15 cellular contexts compared by ENCODE assay signal in genomic region chr4:766559-767283, GRCh38. TPM values are rescaled to one million over a fixed set of nuclear protein-coding genes. Genes with fewer than 3 reads are reported as not detected.
DNase-seq lines count a peak whose midpoint lies in the region; ATAC-seq lines count a peak whose summit lies in the region.
"Had no signal": no experiment of that assay in that cellular context is flagged by ENCODE, and none has a peak within 500 bp of the region (broad histone marks: within the 10 kb centered on the region; RNA-seq: fewer than 3 reads in every experiment).

No MANE protein-coding gene starts in this region.

- H3K79me1 ChIP-seq in neuronal stem cell (ENCODE audit: low read depth, low read length), result peaks cover 4% of the 10 kb centered on the region

- no peak overlapping the region for H4K91ac ChIP-seq in neuronal stem cell (ENCODE audit: low read depth, low read length, poor library complexity)

- H2BK15ac ChIP-seq in neuronal stem cell (ENCODE audit: low read length), result no peak overlapping the region

- H3K23ac ChIP-seq in neuronal stem cell (ENCODE audit: low read depth, low read length, poor library complexity), result peak overlapping the region; percentile 96

- H3K9me3 ChIP-seq in T-helper 17 cell (ENCODE audit: control insufficient read depth, low read length, poor library complexity, severe bottlenecking), result no peaks in the 10 kb centered on the region
- peaks cover 21 to 48% of the 10 kb centered on the region in 2 donors for H3K9me3 ChIP-seq in neuronal stem cell (replicated peaks in 1 of 2; ENCODE audit: control insufficient read depth in 2 of 2, insufficient read depth in 1 of 2, low read depth in 1 of 2, low read length in 2 of 2)
- H3K9me3 ChIP-seq: psoas muscle had no signal

- peaks cover 22% of the 10 kb centered on the region for H3K4me1 Mint-ChIP-seq in activated CD8-positive, alpha-beta memory T cell treated with anti-CD3 and anti-CD28 coated beads, Interleukin-2, amount 10 ng/mL, durations not matched to agents 7 days and 5 days
- peaks cover 21% of the 10 kb centered on the region for H3K4me1 Mint-ChIP-seq in T-helper 17 cell

- WGBS in neuronal stem cell (ENCODE audit: extremely low coverage in 2 of 2, insufficient read length in 2 of 2, insufficient replicate concordance in 1 of 2), 2 donors, result no CpG with 5 or more reads among the region's 21 CpGs

- H3K4ac ChIP-seq in neuronal stem cell (ENCODE audit: low read length), result no peak overlapping the region

- no peak overlapping the region for H2BK5ac ChIP-seq in neuronal stem cell (ENCODE audit: low read length)

- H3K27me3 Mint-ChIP-seq in activated CD8-positive, alpha-beta memory T cell treated with anti-CD3 and anti-CD28 coated beads, Interleukin-2, amount 10 ng/mL, durations not matched to agents 7 days and 5 days, result no peaks in the 10 kb centered on the region
- no peaks in the 10 kb centered on the region for H3K27me3 Mint-ChIP-seq in T-helper 17 cell
- H3K27me3 Mint-ChIP-seq: memory B cell; stimulated activated naive B cell treated with anti-CD40 and anti-IgM and Interleukin-4, amounts not matched to agents 10 μg/mL and 1 μg/mL and 100 μg/mL, for 72 hours had no signal

- no peak overlapping the region for H2BK120ac ChIP-seq in neuronal stem cell (ENCODE audit: low read depth, low read length)

- no peak overlapping the region for H3K4me2 ChIP-seq in neuronal stem cell (ENCODE audit: insufficient read depth, low read length, poor library complexity, severe bottlenecking)

- no peaks in the 10 kb centered on the region for H3K27me3 ChIP-seq in neuronal stem cell (ENCODE audit: control insufficient read depth in 3 of 3, insufficient read depth in 3 of 3, low read depth in 1 of 3, low read length in 3 of 3)
- H3K27me3 ChIP-seq: ascending aorta had no signal

- H3K9ac ChIP-seq in neuronal stem cell (ENCODE audit: low read depth, low read length, poor library complexity), result no peak overlapping the region

- H3K14ac ChIP-seq in neuronal stem cell (ENCODE audit: low read length), result no peak overlapping the region

- H3K27ac Mint-ChIP-seq in activated CD8-positive, alpha-beta memory T cell treated with anti-CD3 and anti-CD28 coated beads, Interleukin-2, amount 10 ng/mL, durations not matched to agents 7 days and 5 days, result peak overlapping the region; percentile 36
- H3K27ac Mint-ChIP-seq in T-helper 17 cell, result peak overlapping the region; percentile 60
- H3K27ac Mint-ChIP-seq: memory B cell had no signal

- peaks cover 0 to 2% of the 10 kb centered on the region in 2 donors for H3K4me1 ChIP-seq in neuronal stem cell (ENCODE audit: control insufficient read depth in 2 of 2, insufficient read depth in 1 of 2, low read depth in 1 of 2, low read length in 2 of 2)
- H3K4me1 ChIP-seq: ascending aorta, psoas muscle had no signal

- no peak overlapping the region for H3K27ac ChIP-seq in neuronal stem cell (replicated peaks; ENCODE audit: low read length)
- H3K27ac ChIP-seq: ascending aorta, psoas muscle had no signal

- H3K4me3 ChIP-seq in neuronal stem cell (ENCODE audit: low read length in 2 of 2), result no peak overlapping the region
- H3K4me3 ChIP-seq: ascending aorta, psoas muscle had no signal

- no peak for ATAC-seq in activated CD8-positive, alpha-beta memory T cell treated with anti-CD3 and anti-CD28 coated beads, Interleukin-2, amount 10 ng/mL, durations not matched to agents 7 days and 5 days
- ATAC-seq in T-helper 17 cell (no peak), esophagus mucosa (peak; percentile 24), HG03571 (IDR thresholded peaks at IDR 0.05; ENCODE audit: unreplicated experiment) (no peak), GM19328 (IDR thresholded peaks at IDR 0.05; ENCODE audit: unreplicated experiment) (no peak)
- ATAC-seq: stimulated activated naive B cell treated with anti-CD40 and anti-IgM and Interleukin-4, amounts not matched to agents 10 μg/mL and 1 μg/mL and 100 μg/mL, for 72 hours had no signal

- no peak overlapping the region for H2AFZ ChIP-seq in neuronal stem cell (ENCODE audit: low read length)

- CTCF ChIA-PET in activated CD8-positive, alpha-beta memory T cell treated with anti-CD3 and anti-CD28 coated beads, Interleukin-2, amount 10 ng/mL, durations not matched to agents 7 days and 5 days (lab: Charles Lee), result interaction anchor here (1.4 to 1.5 kb wide), 2 partner anchors 24 to 221 kb away, joined by 3 to 7 read pairs; no protein-coding TSS in a partner anchor

- H2AK5ac ChIP-seq in neuronal stem cell (ENCODE audit: low read depth, low read length), result no peak overlapping the region

- H2BK12ac ChIP-seq in neuronal stem cell (ENCODE audit: low read length), result no peak overlapping the region

- no peak overlapping the region for H4K8ac ChIP-seq in neuronal stem cell (ENCODE audit: low read depth, low read length)

- H3K9me3 Mint-ChIP-seq in activated CD8-positive, alpha-beta memory T cell treated with anti-CD3 and anti-CD28 coated beads, Interleukin-2, amount 10 ng/mL, durations not matched to agents 7 days and 5 days (ENCODE audit: low read depth), result no peaks in the 10 kb centered on the region
- H3K9me3 Mint-ChIP-seq: memory B cell; stimulated activated naive B cell treated with anti-CD40 and anti-IgM and Interleukin-4, amounts not matched to agents 10 μg/mL and 1 μg/mL and 100 μg/mL, for 72 hours had no signal

- H3K36me3 Mint-ChIP-seq in activated CD8-positive, alpha-beta memory T cell treated with anti-CD3 and anti-CD28 coated beads, Interleukin-2, amount 10 ng/mL, durations not matched to agents 7 days and 5 days, result peaks cover 49% of the 10 kb centered on the region
- H3K36me3 Mint-ChIP-seq in T-helper 17 cell (ENCODE audit: low read depth), result no peaks in the 10 kb centered on the region

- H3K4me3 Mint-ChIP-seq in activated CD8-positive, alpha-beta memory T cell treated with anti-CD3 and anti-CD28 coated beads, Interleukin-2, amount 10 ng/mL, durations not matched to agents 7 days and 5 days, result no peak overlapping the region
- no peak overlapping the region for H3K4me3 Mint-ChIP-seq in T-helper 17 cell
- H3K4me3 Mint-ChIP-seq: memory B cell; stimulated activated naive B cell treated with anti-CD40 and anti-IgM and Interleukin-4, amounts not matched to agents 10 μg/mL and 1 μg/mL and 100 μg/mL, for 72 hours had no signal

- DNase-seq in activated CD8-positive, alpha-beta memory T cell treated with anti-CD3 and anti-CD28 coated beads, Interleukin-2, amount 10 ng/mL, durations not matched to agents 7 days and 5 days, result no peak
- no peak for DNase-seq in activated CD8-positive, alpha-beta memory T cell treated with anti-CD3 and anti-CD28 coated beads, Interleukin-2, amount 50 U/mL, for 4 hours
- no peak for DNase-seq in T-helper 17 cell
- no peak for DNase-seq in neuronal stem cell (ENCODE audit: low spot score)
- DNase-seq in hypothalamus (lab: John Stamatoyannopoulos, UW), result no peak
- DNase-seq: DMS153; stimulated activated CD4-positive, alpha-beta T cell treated with anti-CD3 and anti-CD28 coated beads, Interleukin-2, amount 100 ng/mL, for 24 hours; stimulated activated naive B cell treated with anti-CD40 and anti-IgM and Interleukin-4, amounts not matched to agents 10 μg/mL and 1 μg/mL and 100 μg/mL, for 72 hours had no signal

- H3K18ac ChIP-seq in neuronal stem cell (ENCODE audit: low read length), result no peak overlapping the region

- peaks cover 67 to 100% of the 10 kb centered on the region in 2 donors for H3K36me3 ChIP-seq in neuronal stem cell (replicated peaks in 1 of 2; ENCODE audit: control insufficient read depth in 2 of 2, insufficient read depth in 2 of 2, low read length in 2 of 2)

RNA-seq across cellular contexts. Expression of gene CPLX1, which starts 59.2 kb away (rescaled TPM):
- total RNA-seq in activated CD8-positive, alpha-beta memory T cell treated with anti-CD3 and anti-CD28 coated beads, Interleukin-2, amount 10 ng/mL, durations not matched to agents 7 days and 5 days, result 1 to 10 TPM in 1 of 2 experiments, under 1 TPM in 1; 0.14 to 1.3 TPM
- total RNA-seq in T-helper 17 cell, result 1 to 10 TPM; 3.1 to 3.7 TPM
- 0.92 TPM for total RNA-seq in esophagus mucosa
- 0.13 TPM for polyA plus RNA-seq in neuronal stem cell (2013, experiment 1 of 2)
- polyA plus RNA-seq in neuronal stem cell (2013, experiment 2 of 2), result 0.12 TPM
- total RNA-seq: RPMI7951 had no signal
